8 cellular contexts compared by ENCODE assay signal in genomic region chr2:28751102-28751955, GRCh38. TPM values are rescaled to one million over a fixed set of nuclear protein-coding genes. Genes with fewer than 3 reads are reported as not detected.
A peak's percentile ranks its signal among the peaks of the same experiment; 100 is the strongest.
DNase-seq lines count a peak whose midpoint lies in the region; ATAC-seq and TF ChIP-seq lines count a peak whose summit lies in the region.

PPP1CB (plus strand) TSS chr2:28751830; CDS start chr2:28752125, 295 bp downstream.

- peak; percentile 90 for TF ChIP-seq POLR2A in GM19099 (IDR thresholded peaks at IDR 0.05; ENCODE audit: extremely low read depth, insufficient read length, low read depth)

- DNase-seq in Ammon's horn (ENCODE audit: low spot score) (peak; percentile 98), NCI-H460 (ENCODE audit: extremely low read depth, low read depth) (peak; percentile 96), cerebellum (ENCODE audit: low spot score) (peak; percentile 95), kidney glomerular epithelial cell (lab: John Stamatoyannopoulos, UW) (peak; percentile 97)
- DNase-seq in activated CD4-positive, alpha-beta T cell treated with anti-CD3 and anti-CD28 coated beads for 1 hour = peak; percentile 96
- DNase-seq in stimulated activated CD4-positive, alpha-beta T cell treated with anti-CD3 and anti-CD28 coated beads, Interleukin-1b, Interleukin-23, amount 100 ng/mL, for 1 hour (ENCODE audit: low read depth in 2 of 2) = peak; percentile 86 to 92

- peak; percentile 88 for ATAC-seq in HG03432 (IDR thresholded peaks at IDR 0.05; ENCODE audit: unreplicated experiment)

RNA-seq across cellular contexts. Expression of gene PPP1CB, which starts in this region (rescaled TPM):
- total RNA-seq in NCI-H460 (2014; rRNA removed; shearing (Covaris generic)) = 136 and 165 TPM in 2 replicates
- 49.7 and 80.4 TPM in 2 replicates for polyA plus RNA-seq in NCI-H460 (2014; cell fraction: nucleus; rRNA removed)
- 185 TPM for total RNA-seq in cerebellum

Comparison
In these comparisons a context has a peak if more than half of its experiments do, and no peak if none do; other contexts are left out.
1. Peak in every context shown above with its lines: DNase-seq and ATAC-seq.